In the genomic region with DNA sequence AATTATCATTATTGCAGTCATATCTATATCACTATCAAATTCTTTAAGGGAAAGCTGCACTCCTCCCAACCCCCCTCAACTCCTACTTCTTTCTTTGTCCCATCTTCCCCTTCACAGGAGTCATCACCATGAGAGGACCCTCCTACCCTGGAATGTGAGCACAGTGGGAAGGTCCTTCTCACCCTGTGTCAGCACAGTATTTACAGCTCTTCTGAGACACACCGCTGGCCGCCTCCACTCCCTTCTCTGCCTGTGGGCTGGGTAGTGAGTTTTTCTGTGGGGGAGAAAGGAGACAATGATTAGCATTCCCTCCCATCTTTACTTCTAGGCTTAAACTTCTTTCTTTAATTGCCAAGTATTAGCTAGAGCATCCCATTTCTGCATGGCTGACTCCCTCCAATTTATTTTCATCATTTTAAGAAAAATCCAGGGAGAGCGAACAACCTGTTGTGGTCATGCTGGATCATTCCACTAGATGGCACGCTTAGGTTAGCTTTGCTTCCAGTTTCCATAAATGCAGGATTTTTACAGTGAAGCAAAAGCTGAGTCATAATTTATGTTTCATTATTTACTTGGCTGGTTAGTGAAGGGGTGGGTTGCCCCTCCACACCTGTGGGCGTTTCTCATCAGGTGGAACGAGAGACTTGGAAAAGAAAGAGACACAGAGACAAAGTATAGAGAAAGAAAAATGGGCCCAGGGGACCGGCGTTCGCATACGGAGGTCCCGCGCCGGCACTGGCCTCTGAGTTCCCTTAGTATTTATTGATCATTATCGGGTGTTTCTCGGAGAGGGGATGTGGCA, we compare ENCODE assay signal across 8 cellular contexts.
DNase-seq lines count a peak whose midpoint lies in the region; ATAC-seq and TF ChIP-seq lines count a peak whose summit lies in the region.

No MANE protein-coding gene starts in this region.

- H3K27me3 Mint-ChIP-seq in osteocyte (ENCODE audit: unreplicated experiment) = peaks cover 18% of the 10 kb centered on the region

- H3K4me1 Mint-ChIP-seq in osteocyte (ENCODE audit: unreplicated experiment) = peaks cover 9% of the 10 kb centered on the region

- intact Hi-C loops in head of caudate nucleus (cut with DNase I) = no loop called here

- DNase-seq in D341Med (ENCODE audit: low spot score) (peak; percentile 54), NCI-H446 (lab: John Stamatoyannopoulos, UW) (peak; percentile 48 to 80), head of caudate nucleus (peak in 35 of 42 donors; percentile 2 to 79 (median 37)), osteocyte (ENCODE audit: extremely low spot score, unreplicated experiment) (no peak)
- peak; percentile 17 for DNase-seq in activated naive CD4-positive, alpha-beta T cell treated with anti-CD3 and anti-CD28 coated beads, Interleukin-2, amount 50 U/mL, for 16 hours
- DNase-seq in central memory CD4-positive, alpha-beta T cell = no peak

- ATAC-seq in GM19324 (IDR thresholded peaks at IDR 0.05; ENCODE audit: low FRiP score, unreplicated experiment) (peak; percentile 84), HG03196 (IDR thresholded peaks at IDR 0.05; ENCODE audit: unreplicated experiment) (peak; percentile 94)

- peak overlapping the region; percentile 71 for H3K4me3 Mint-ChIP-seq in osteocyte (ENCODE audit: unreplicated experiment)

- peak overlapping the region; percentile 52 for H3K27ac Mint-ChIP-seq in osteocyte (ENCODE audit: unreplicated experiment)

- peaks cover 9% of the 10 kb centered on the region for H3K9me3 Mint-ChIP-seq in osteocyte (ENCODE audit: unreplicated experiment)

- TF ChIP-seq CTCF in osteocyte (IDR thresholded peaks at IDR 0.05) = peak; percentile 84

- no peaks in the 10 kb centered on the region for H3K36me3 Mint-ChIP-seq in osteocyte (ENCODE audit: unreplicated experiment)

Comparison
In these comparisons a context has a peak if more than half of its experiments do, and no peak if none do; other contexts are left out.
1. DNase-seq: peak in D341Med (single experiment), NCI-H446 (2 of 2), activated naive CD4-positive, alpha-beta T cell treated with anti-CD3 and anti-CD28 coated beads, Interleukin-2, amount 50 U/mL, for 16 hours (single experiment) and head of caudate nucleus (35 of 42); none in osteocyte (single experiment) and central memory CD4-positive, alpha-beta T cell (single experiment).